In the genomic region with DNA sequence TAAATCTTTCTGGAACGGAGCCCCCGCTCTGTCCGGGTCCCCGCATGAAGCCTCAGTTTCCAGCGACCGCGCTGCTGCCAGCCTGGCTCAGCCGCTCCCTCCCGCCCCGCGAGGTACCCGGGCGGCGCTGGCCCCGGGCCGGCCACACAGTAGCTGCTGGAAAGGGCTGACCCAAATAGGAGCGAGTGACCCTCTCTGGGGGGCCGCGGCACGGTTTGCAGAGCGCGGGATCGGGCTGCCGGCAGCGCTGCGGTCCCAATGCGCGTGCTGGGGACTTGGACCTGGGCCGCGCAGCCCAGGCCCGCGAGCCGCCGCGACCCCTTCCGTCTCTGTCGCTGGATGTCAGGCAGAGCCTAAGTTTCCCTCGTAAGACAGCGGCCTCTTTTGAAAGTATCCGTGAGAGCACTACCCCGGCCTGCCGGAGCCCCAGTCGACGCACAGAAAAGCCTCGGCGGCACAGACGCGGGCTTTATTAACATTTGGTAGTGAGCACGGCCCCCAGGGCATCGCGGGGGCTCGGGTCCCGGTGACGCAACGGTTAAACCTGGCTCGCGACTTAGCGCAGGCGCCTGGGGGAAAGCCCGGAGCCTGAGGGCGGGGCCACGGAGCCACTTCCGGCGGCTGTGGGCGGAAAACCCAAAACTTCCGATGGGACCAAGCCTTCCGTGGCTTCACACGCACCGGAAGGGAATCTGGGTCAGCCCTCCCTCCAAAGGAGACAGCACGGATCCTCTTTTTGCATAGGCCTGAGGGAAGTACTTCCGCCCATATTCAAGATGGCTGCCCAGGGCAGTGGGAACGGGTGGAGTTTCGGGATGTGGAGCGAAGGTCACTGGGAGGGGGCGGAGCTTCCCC, we compare ENCODE assay signal across 1 cellular context.
TF ChIP-seq lines count a peak whose summit lies in the region.

No MANE protein-coding gene starts in this region.

TF ChIP-seq in HepG2, 621 proteins besides CTCF, POLR2A, EP300 and RAD21 (continued from another document and continues in another):
- TF ChIP-seq, protein P1, sequence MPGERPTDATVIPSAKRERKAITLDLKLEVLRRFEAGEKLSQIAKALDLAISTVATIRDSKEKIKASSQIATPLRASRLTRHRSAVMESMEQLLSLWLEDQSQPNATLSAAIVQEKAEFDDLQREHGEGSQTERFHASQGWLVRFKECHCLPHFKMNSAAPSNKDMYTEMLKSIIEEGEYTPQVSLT (CRISPR knock-in tag; IDR thresholded peaks at IDR 0.05; ENCODE audit: borderline replicate concordance, low read depth) = no peak; the same call in 1 of the 2 replicates
- TF ChIP-seq HOXA9 (CRISPR knock-in tag; IDR thresholded peaks at IDR 0.05; ENCODE audit: borderline replicate concordance) (peak; percentile 68; the same call in 1 of the 2 replicates), IRX3 (CRISPR knock-in tag; IDR thresholded peaks at IDR 0.05; ENCODE audit: borderline replicate concordance, low read depth) (no peak), ZNF234 (CRISPR knock-in tag; conservative IDR thresholded peaks at IDR 0.05) (peak; percentile 0; the same call in 1 of the 2 replicates), KLF9 (CRISPR knock-in tag; IDR thresholded peaks at IDR 0.05; ENCODE audit: low read depth) (0 out of 2 replicates have a peak, but pooled peaks have one; percentile 68), ZNF264 (CRISPR knock-in tag; IDR thresholded peaks at IDR 0.05) (no peak), ASH2L (IDR thresholded peaks at IDR 0.05; ENCODE audit: insufficient read length, low read depth, low read length) (peak; percentile 63), ZNF205 (CRISPR knock-in tag; IDR thresholded peaks at IDR 0.05) (peak; percentile 83), ZNF766 (CRISPR knock-in tag; IDR thresholded peaks at IDR 0.05; ENCODE audit: borderline replicate concordance) (peak; percentile 29; the same call in 1 of the 2 replicates), BORCS8-MEF2B (CRISPR knock-in tag; IDR thresholded peaks at IDR 0.05) (no peak; the same call in 1 of the 2 replicates), SOX13 (IDR thresholded peaks at IDR 0.05) (no peak), SOX13 (CRISPR knock-in tag; conservative IDR thresholded peaks at IDR 0.05 in 1 of 2, IDR thresholded peaks at IDR 0.05 in 1 of 2) (peak in 1 of 2 experiments; percentile 33; a peak in 2 of 4 replicates), ZNF276 (CRISPR knock-in tag; IDR thresholded peaks at IDR 0.05; ENCODE audit: low read depth) (no peak), ARNTL (CRISPR knock-in tag; IDR thresholded peaks at IDR 0.05) (no peak), HDAC2 (CRISPR knock-in tag; IDR thresholded peaks at IDR 0.05) (peak; percentile 64), EEA1 (CRISPR knock-in tag; IDR thresholded peaks at IDR 0.05; ENCODE audit: borderline replicate concordance) (0 out of 2 replicates have a peak, but pooled peaks have one; percentile 63), ATF1 (CRISPR knock-in tag; IDR thresholded peaks at IDR 0.05) (peak; percentile 42), ZSCAN9 (CRISPR knock-in tag; IDR thresholded peaks at IDR 0.05; ENCODE audit: borderline replicate concordance) (no peak), ZNF354B (CRISPR knock-in tag; IDR thresholded peaks at IDR 0.05) (no peak), ELF3 (CRISPR knock-in tag; IDR thresholded peaks at IDR 0.05) (peak; percentile 52; the same call in 1 of the 2 replicates), ZNF331 (CRISPR knock-in tag; IDR thresholded peaks at IDR 0.05) (peak; percentile 46), ZNF343 (CRISPR knock-in tag; IDR thresholded peaks at IDR 0.05) (peak; percentile 21; the same call in 1 of the 2 replicates), SAP130 (CRISPR knock-in tag; IDR thresholded peaks at IDR 0.05; ENCODE audit: low read depth) (peak; percentile 95), SOX6 (IDR thresholded peaks at IDR 0.05) (no peak), SOX6 (CRISPR knock-in tag; IDR thresholded peaks at IDR 0.05) (peak; percentile 39; the same call in 1 of the 2 replicates), FOXJ3 (CRISPR knock-in tag; IDR thresholded peaks at IDR 0.05; ENCODE audit: borderline replicate concordance) (peak; percentile 66; the same call in 1 of the 2 replicates), FOXP1 (IDR thresholded peaks at IDR 0.05) (no peak), FOXP1 (CRISPR knock-in tag; IDR thresholded peaks at IDR 0.05) (peak; percentile 26; the same call in 1 of the 2 replicates), YY1 (IDR thresholded peaks at IDR 0.05; ENCODE audit: insufficient read depth, insufficient replicate concordance, low read depth, low read length) (peak; percentile 100), NFYC (CRISPR knock-in tag; IDR thresholded peaks at IDR 0.05) (peak; percentile 76), ZMYM3 (CRISPR knock-in tag; IDR thresholded peaks at IDR 0.05) (no peak), GPBP1L1 (CRISPR knock-in tag; IDR thresholded peaks at IDR 0.05) (no peak), ZNF607 (CRISPR knock-in tag; IDR thresholded peaks at IDR 0.05; ENCODE audit: borderline replicate concordance) (peak; percentile 55; the same call in 1 of the 2 replicates), SSRP1 (CRISPR knock-in tag; IDR thresholded peaks at IDR 0.05) (no peak), RARA (CRISPR knock-in tag; IDR thresholded peaks at IDR 0.05) (peak; percentile 48; the same call in 1 of the 2 replicates), YEATS2 (CRISPR knock-in tag; IDR thresholded peaks at IDR 0.05; ENCODE audit: borderline replicate concordance) (peak; percentile 92; the same call in 1 of the 2 replicates), ZNF577 (CRISPR knock-in tag; IDR thresholded peaks at IDR 0.05; ENCODE audit: borderline replicate concordance, low read depth) (no peak), ELF1 (CRISPR knock-in tag; IDR thresholded peaks at IDR 0.05) (peak; percentile 100), SKI (IDR thresholded peaks at IDR 0.05; ENCODE audit: partially characterized antibody) (peak; percentile 12), ZNF446 (CRISPR knock-in tag; IDR thresholded peaks at IDR 0.05) (no peak), SMARCC2 (IDR thresholded peaks at IDR 0.05) (no peak), ZNF329 (CRISPR knock-in tag; IDR thresholded peaks at IDR 0.05; ENCODE audit: low read depth) (0 out of 2 replicates have a peak, but pooled peaks have one; percentile 1), MAFK (conservative IDR thresholded peaks at IDR 0.05 in 1 of 2, IDR thresholded peaks at IDR 0.05 in 1 of 2; ENCODE audit: low read length in 2 of 2) (no peak), STAT5B (CRISPR knock-in tag; IDR thresholded peaks at IDR 0.05) (no peak), HNF4A (CRISPR knock-in tag; IDR thresholded peaks at IDR 0.05) (peak; percentile 82), NR2F6 (IDR thresholded peaks at IDR 0.05) (peak; percentile 52), NR2F6 (CRISPR knock-in tag; IDR thresholded peaks at IDR 0.05) (peak; percentile 83), ZNF557 (CRISPR knock-in tag; IDR thresholded peaks at IDR 0.05) (peak; percentile 49; the same call in 1 of the 2 replicates), ZNF746 (CRISPR knock-in tag; IDR thresholded peaks at IDR 0.05) (peak; percentile 70; the same call in 1 of the 2 replicates), ZNF33B (CRISPR knock-in tag; IDR thresholded peaks at IDR 0.05) (no peak), FOXA1 (IDR thresholded peaks at IDR 0.05) (no peak), FOXA1 (CRISPR knock-in tag; IDR thresholded peaks at IDR 0.05) (no peak), ZNF850 (CRISPR knock-in tag; conservative IDR thresholded peaks at IDR 0.05) (peak; percentile 84; the same call in 1 of the 2 replicates), NFYB (CRISPR knock-in tag; IDR thresholded peaks at IDR 0.05) (peak; percentile 78), ZBTB7B (CRISPR knock-in tag; IDR thresholded peaks at IDR 0.05) (peak; percentile 79), SIX4 (CRISPR knock-in tag; IDR thresholded peaks at IDR 0.05) (no peak; the same call in 1 of the 2 replicates)
- TF ChIP-seq, protein P2, sequence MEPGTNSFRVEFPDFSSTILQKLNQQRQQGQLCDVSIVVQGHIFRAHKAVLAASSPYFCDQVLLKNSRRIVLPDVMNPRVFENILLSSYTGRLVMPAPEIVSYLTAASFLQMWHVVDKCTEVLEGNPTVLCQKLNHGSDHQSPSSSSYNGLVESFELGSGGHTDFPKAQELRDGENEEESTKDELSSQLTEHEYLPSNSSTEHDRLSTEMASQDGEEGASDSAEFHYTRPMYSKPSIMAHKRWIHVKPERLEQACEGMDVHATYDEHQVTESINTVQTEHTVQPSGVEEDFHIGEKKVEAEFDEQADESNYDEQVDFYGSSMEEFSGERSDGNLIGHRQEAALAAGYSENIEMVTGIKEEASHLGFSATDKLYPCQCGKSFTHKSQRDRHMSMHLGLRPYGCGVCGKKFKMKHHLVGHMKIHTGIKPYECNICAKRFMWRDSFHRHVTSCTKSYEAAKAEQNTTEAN (CRISPR knock-in tag; conservative IDR thresholded peaks at IDR 0.05) = peak; percentile 98
- TF ChIP-seq, protein P3, sequence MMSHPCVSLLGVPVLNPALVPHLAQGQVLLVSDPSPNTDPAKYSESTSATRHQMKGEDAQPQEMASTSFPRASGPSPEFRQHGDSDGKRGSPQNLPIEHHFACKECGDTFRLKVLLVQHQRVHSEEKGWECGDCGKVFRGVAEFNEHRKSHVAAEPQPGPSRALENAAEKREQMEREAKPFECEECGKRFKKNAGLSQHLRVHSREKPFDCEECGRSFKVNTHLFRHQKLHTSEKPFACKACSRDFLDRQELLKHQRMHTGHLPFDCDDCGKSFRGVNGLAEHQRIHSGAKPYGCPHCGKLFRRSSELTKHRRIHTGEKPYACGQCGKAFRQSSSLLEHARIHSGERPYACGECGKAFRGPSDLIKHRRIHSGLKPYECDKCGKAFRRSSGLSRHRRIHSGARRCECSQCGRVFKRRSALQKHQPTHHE (CRISPR knock-in tag; IDR thresholded peaks at IDR 0.05; ENCODE audit: borderline replicate concordance) = peak; percentile 23; the same call in 1 of the 2 replicates
- TF ChIP-seq, protein P4, sequence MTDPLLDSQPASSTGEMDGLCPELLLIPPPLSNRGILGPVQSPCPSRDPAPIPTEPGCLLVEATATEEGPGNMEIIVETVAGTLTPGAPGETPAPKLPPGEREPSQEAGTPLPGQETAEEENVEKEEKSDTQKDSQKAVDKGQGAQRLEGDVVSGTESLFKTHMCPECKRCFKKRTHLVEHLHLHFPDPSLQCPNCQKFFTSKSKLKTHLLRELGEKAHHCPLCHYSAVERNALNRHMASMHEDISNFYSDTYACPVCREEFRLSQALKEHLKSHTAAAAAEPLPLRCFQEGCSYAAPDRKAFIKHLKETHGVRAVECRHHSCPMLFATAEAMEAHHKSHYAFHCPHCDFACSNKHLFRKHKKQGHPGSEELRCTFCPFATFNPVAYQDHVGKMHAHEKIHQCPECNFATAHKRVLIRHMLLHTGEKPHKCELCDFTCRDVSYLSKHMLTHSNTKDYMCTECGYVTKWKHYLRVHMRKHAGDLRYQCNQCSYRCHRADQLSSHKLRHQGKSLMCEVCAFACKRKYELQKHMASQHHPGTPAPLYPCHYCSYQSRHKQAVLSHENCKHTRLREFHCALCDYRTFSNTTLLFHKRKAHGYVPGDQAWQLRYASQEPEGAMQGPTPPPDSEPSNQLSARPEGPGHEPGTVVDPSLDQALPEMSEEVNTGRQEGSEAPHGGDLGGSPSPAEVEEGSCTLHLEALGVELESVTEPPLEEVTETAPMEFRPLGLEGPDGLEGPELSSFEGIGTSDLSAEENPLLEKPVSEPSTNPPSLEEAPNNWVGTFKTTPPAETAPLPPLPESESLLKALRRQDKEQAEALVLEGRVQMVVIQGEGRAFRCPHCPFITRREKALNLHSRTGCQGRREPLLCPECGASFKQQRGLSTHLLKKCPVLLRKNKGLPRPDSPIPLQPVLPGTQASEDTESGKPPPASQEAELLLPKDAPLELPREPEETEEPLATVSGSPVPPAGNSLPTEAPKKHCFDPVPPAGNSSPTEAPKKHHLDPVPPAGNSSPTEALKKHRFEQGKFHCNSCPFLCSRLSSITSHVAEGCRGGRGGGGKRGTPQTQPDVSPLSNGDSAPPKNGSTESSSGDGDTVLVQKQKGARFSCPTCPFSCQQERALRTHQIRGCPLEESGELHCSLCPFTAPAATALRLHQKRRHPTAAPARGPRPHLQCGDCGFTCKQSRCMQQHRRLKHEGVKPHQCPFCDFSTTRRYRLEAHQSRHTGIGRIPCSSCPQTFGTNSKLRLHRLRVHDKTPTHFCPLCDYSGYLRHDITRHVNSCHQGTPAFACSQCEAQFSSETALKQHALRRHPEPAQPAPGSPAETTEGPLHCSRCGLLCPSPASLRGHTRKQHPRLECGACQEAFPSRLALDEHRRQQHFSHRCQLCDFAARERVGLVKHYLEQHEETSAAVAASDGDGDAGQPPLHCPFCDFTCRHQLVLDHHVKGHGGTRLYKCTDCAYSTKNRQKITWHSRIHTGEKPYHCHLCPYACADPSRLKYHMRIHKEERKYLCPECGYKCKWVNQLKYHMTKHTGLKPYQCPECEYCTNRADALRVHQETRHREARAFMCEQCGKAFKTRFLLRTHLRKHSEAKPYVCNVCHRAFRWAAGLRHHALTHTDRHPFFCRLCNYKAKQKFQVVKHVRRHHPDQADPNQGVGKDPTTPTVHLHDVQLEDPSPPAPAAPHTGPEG (CRISPR knock-in tag; IDR thresholded peaks at IDR 0.05) = peak; percentile 21; the same call in 1 of the 2 replicates
- TF ChIP-seq, protein P5, sequence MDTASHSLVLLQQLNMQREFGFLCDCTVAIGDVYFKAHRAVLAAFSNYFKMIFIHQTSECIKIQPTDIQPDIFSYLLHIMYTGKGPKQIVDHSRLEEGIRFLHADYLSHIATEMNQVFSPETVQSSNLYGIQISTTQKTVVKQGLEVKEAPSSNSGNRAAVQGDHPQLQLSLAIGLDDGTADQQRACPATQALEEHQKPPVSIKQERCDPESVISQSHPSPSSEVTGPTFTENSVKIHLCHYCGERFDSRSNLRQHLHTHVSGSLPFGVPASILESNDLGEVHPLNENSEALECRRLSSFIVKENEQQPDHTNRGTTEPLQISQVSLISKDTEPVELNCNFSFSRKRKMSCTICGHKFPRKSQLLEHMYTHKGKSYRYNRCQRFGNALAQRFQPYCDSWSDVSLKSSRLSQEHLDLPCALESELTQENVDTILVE (CRISPR knock-in tag; IDR thresholded peaks at IDR 0.05) = peak; percentile 95
